Comparison of ENCODE assay signal across 8 cellular contexts in genomic region chr5:129125819-129126218, GRCh38. TPM values are rescaled to one million over a fixed set of nuclear protein-coding genes. Genes with fewer than 3 reads are reported as not detected.
DNase-seq lines count a peak whose midpoint lies in the region; ATAC-seq and TF ChIP-seq lines count a peak whose summit lies in the region.
"Had no signal": no experiment of that assay in that cellular context is flagged by ENCODE, and none has a peak within 500 bp of the region (broad histone marks: within the 10 kb centered on the region; RNA-seq: fewer than 3 reads in every experiment).

No MANE protein-coding gene starts in this region.

- H3K4me3 Mint-ChIP-seq in natural killer cell treated with Interleukin-12 subunit alpha and Interleukin-12 subunit beta and Interleukin-15 and Interleukin-18, amount 100 ng/mL, for 72 hours, result peak overlapping the region; percentile 75
- H3K4me3 Mint-ChIP-seq in progenitor cell of endocrine pancreas (ENCODE audit: low read depth), result no peak overlapping the region

- peaks cover 16 to 19% of the 10 kb centered on the region in 2 donors for H3K4me1 Mint-ChIP-seq in natural killer cell treated with Interleukin-12 subunit alpha and Interleukin-12 subunit beta and Interleukin-15 and Interleukin-18, amount 100 ng/mL, for 72 hours (ENCODE audit: low read depth in 2 of 2)
- H3K4me1 Mint-ChIP-seq in progenitor cell of endocrine pancreas (ENCODE audit: low read depth), result peaks cover 7% of the 10 kb centered on the region

- H3K36me3 Mint-ChIP-seq in natural killer cell treated with Interleukin-12 subunit alpha and Interleukin-12 subunit beta and Interleukin-15 and Interleukin-18, amount 100 ng/mL, for 72 hours, result no peaks in the 10 kb centered on the region
- no peaks in the 10 kb centered on the region for H3K36me3 Mint-ChIP-seq in progenitor cell of endocrine pancreas (ENCODE audit: insufficient read depth)

- H3K27me3 ChIP-seq in colonic mucosa, result no peaks in the 10 kb centered on the region

- no peaks in the 10 kb centered on the region for H3K4me1 ChIP-seq in colonic mucosa

- TF ChIP-seq CTCF in progenitor cell of endocrine pancreas (IDR thresholded peaks at IDR 0.05; ENCODE audit: unreplicated experiment) (no peak), colonic mucosa (IDR thresholded peaks at IDR 0.05) (no peak)

- H3K27ac Mint-ChIP-seq in natural killer cell treated with Interleukin-12 subunit alpha and Interleukin-12 subunit beta and Interleukin-15 and Interleukin-18, amount 100 ng/mL, for 72 hours, result peak overlapping the region; percentile 93 to 96
- no peak overlapping the region for H3K27ac Mint-ChIP-seq in progenitor cell of endocrine pancreas

- no peak overlapping the region for H3K4me3 ChIP-seq in colonic mucosa

- H3K9ac ChIP-seq in colonic mucosa (ENCODE audit: low read depth in 2 of 2, low read length in 2 of 2), result no peak overlapping the region

- H3K27me3 Mint-ChIP-seq in natural killer cell treated with Interleukin-12 subunit alpha and Interleukin-12 subunit beta and Interleukin-15 and Interleukin-18, amount 100 ng/mL, for 72 hours, result no peaks in the 10 kb centered on the region
- no peaks in the 10 kb centered on the region for H3K27me3 Mint-ChIP-seq in progenitor cell of endocrine pancreas

- DNase-seq in MV-4-11 (lab: John Stamatoyannopoulos, UW) (peak; percentile 44), NCI-H226 (no peak), progenitor cell of endocrine pancreas (ENCODE audit: low spot score, unreplicated experiment) (no peak), colonic mucosa (no peak)
- no peak for DNase-seq in natural killer cell treated with Interleukin-12 subunit alpha and Interleukin-12 subunit beta and Interleukin-15 and Interleukin-18, amount 100 ng/mL, for 72 hours (ENCODE audit: low spot score)
- DNase-seq: T-helper 9 cell had no signal

- no peaks in the 10 kb centered on the region for H3K9me3 Mint-ChIP-seq in natural killer cell treated with Interleukin-12 subunit alpha and Interleukin-12 subunit beta and Interleukin-15 and Interleukin-18, amount 100 ng/mL, for 72 hours
- no peaks in the 10 kb centered on the region for H3K9me3 Mint-ChIP-seq in progenitor cell of endocrine pancreas (ENCODE audit: low read depth)

- H3K9me3 ChIP-seq in colonic mucosa, result no peaks in the 10 kb centered on the region

- intact Hi-C loops in colonic mucosa (cut with DNase I), result loop anchor here (10.0 kb wide), 1 partner anchor 221 kb away; no protein-coding TSS in a partner anchor

- ATAC-seq in GM18907 (IDR thresholded peaks at IDR 0.05; ENCODE audit: unreplicated experiment), result peak; percentile 76
- ATAC-seq in HG02623 (IDR thresholded peaks at IDR 0.05; ENCODE audit: unreplicated experiment), result peak; percentile 59
- peak; percentile 74 to 79 for ATAC-seq in natural killer cell treated with Interleukin-12 subunit alpha and Interleukin-12 subunit beta and Interleukin-15 and Interleukin-18, amount 100 ng/mL, for 72 hours

- no peaks in the 10 kb centered on the region for H3K36me3 ChIP-seq in colonic mucosa

- no peak overlapping the region for H3K27ac ChIP-seq in colonic mucosa

RNA-seq across cellular contexts. Expression of gene ISOC1, which starts 31.3 kb away (rescaled TPM):
- total RNA-seq in natural killer cell treated with Interleukin-12 subunit alpha and Interleukin-12 subunit beta and Interleukin-15 and Interleukin-18, amount 100 ng/mL, for 72 hours, result 10 to 100 TPM; 26.4 to 38.3 TPM
- total RNA-seq in progenitor cell of endocrine pancreas, result 29.4 and 31.5 TPM in 2 replicates
- 10 to 100 TPM; 36.2 to 36.4 TPM for total RNA-seq in colonic mucosa
